8 cellular contexts compared by ENCODE assay signal in genomic region chr12:124567035-124567672, GRCh38.
DNase-seq lines count a peak whose midpoint lies in the region; ATAC-seq and TF ChIP-seq lines count a peak whose summit lies in the region.

Gene NCOR2 (minus strand): TSS chr12:124567612. CDS start chr12:124495251, 72,361 bp downstream.

- H3K27ac Mint-ChIP-seq in dendritic cell treated with granulocyte-macrophage colony-stimulating factor and Interleukin-4, amounts not matched to agents 40 ng/mL and 50 ng/mL, for 4 days = peak within 1 kb of the TSS; percentile 95
- peak within 1 kb of the TSS; percentile 89 for H3K27ac Mint-ChIP-seq in memory B cell

- peaks cover 40% of the 10 kb centered on the region for H3K36me3 Mint-ChIP-seq in dendritic cell treated with granulocyte-macrophage colony-stimulating factor and Interleukin-4, amounts not matched to agents 40 ng/mL and 50 ng/mL, for 4 days (ENCODE audit: low read depth)
- no peaks in the 10 kb centered on the region for H3K36me3 Mint-ChIP-seq in memory B cell

- H3K27ac ChIP-seq in C4-2B = peak within 1 kb of the TSS; percentile 92

- DNase-seq in HS-27A (ENCODE audit: low read depth) (peak; percentile 4), memory B cell (ENCODE audit: low spot score in 2 of 2) (peak; percentile 40 to 72), cerebellar cortex (ENCODE audit: low spot score) (no peak)
- DNase-seq in activated CD4-positive, alpha-beta T cell treated with anti-CD3 and anti-CD28 coated beads for 1 hour = peak; percentile 37
- peak; percentile 44 for DNase-seq in stimulated activated CD8-positive, alpha-beta memory T cell treated with anti-CD3 and anti-CD28 coated beads, Interleukin-4, amount 100 ng/mL, for 24 hours (ENCODE audit: low read depth)

- ATAC-seq in GM19463 (IDR thresholded peaks at IDR 0.05; ENCODE audit: unreplicated experiment) (peak; percentile 25), memory B cell (ENCODE audit: low read depth) (peak; percentile 42)

- no peaks in the 10 kb centered on the region for H3K9me3 Mint-ChIP-seq in dendritic cell treated with granulocyte-macrophage colony-stimulating factor and Interleukin-4, amounts not matched to agents 40 ng/mL and 50 ng/mL, for 4 days
- no peaks in the 10 kb centered on the region for H3K9me3 Mint-ChIP-seq in memory B cell

- peaks cover 1% of the 10 kb centered on the region for H3K27me3 Mint-ChIP-seq in dendritic cell treated with granulocyte-macrophage colony-stimulating factor and Interleukin-4, amounts not matched to agents 40 ng/mL and 50 ng/mL, for 4 days
- no peaks in the 10 kb centered on the region for H3K27me3 Mint-ChIP-seq in memory B cell

- H3K4me3 Mint-ChIP-seq in dendritic cell treated with granulocyte-macrophage colony-stimulating factor and Interleukin-4, amounts not matched to agents 40 ng/mL and 50 ng/mL, for 4 days = peak within 1 kb of the TSS; percentile 91
- H3K4me3 Mint-ChIP-seq in memory B cell = peak within 1 kb of the TSS; percentile 92

- intact Hi-C loops in dendritic cell treated with granulocyte-macrophage colony-stimulating factor and Interleukin-4, amounts not matched to agents 40 ng/mL and 50 ng/mL, for 4 days (cut with micrococcal nuclease) = loop anchor here (1.0 kb wide), 1 partner anchor 18 kb away; no protein-coding TSS in a partner anchor

- peaks cover 71% of the 10 kb centered on the region for H3K4me1 Mint-ChIP-seq in dendritic cell treated with granulocyte-macrophage colony-stimulating factor and Interleukin-4, amounts not matched to agents 40 ng/mL and 50 ng/mL, for 4 days (ENCODE audit: low read depth)
- peaks cover 17% of the 10 kb centered on the region for H3K4me1 Mint-ChIP-seq in memory B cell

- TF ChIP-seq CTCF in C4-2B (conservative IDR thresholded peaks at IDR 0.05) = no peak
